In the genomic region with DNA sequence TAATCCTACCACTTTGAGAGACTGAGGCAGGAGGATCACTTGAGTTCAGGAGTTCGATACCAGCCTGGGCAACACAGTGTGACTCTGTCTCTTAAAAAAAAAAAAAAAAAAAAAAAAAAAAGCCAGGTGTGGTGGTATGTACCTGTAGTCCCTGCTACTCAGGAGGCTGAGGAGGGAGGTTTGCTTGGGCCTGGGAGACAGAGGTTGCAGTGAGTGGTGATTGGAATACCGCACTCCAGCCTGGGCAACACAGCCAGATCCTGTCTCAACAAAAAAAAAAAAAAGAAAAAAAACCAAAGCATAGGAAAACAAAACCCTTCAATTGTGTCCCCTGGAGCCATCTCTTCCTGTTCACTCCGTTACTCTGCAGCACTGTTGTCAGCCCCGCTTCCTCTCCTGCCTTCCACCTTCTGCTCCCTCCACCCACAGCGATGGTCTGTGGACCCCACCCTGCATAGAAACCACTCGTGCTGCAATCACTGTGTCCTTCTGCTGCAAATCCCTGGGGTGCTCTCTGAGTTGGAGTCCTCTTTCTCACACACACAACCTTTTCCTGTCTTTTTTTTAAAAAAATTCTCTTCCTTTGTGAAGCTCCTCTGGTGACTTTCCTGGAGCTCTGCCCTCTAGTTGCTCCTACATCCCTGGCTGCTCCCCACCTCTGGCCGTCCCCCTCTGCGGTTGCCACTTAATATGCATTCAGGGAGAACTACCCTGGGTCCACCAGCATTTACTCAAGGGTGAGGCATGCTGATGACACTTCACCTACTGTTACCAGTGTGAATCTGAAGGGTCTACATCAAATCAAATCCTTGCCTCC, we compare ENCODE assay signal across 1 cellular context.
TF ChIP-seq lines count a peak whose summit lies in the region.

No MANE protein-coding gene starts in this region.

TF ChIP-seq in K562, 482 proteins besides CTCF, POLR2A, EP300 and RAD21:
- TF ChIP-seq, protein P1, sequence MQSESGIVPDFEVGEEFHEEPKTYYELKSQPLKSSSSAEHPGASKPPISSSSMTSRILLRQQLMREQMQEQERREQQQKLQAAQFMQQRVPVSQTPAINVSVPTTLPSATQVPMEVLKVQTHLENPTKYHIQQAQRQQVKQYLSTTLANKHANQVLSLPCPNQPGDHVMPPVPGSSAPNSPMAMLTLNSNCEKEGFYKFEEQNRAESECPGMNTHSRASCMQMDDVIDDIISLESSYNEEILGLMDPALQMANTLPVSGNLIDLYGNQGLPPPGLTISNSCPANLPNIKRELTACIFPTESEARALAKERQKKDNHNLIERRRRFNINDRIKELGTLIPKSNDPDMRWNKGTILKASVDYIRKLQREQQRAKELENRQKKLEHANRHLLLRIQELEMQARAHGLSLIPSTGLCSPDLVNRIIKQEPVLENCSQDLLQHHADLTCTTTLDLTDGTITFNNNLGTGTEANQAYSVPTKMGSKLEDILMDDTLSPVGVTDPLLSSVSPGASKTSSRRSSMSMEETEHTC (IDR thresholded peaks at IDR 0.05): no peak
- TF ChIP-seq SRSF7 (optimal IDR thresholded peaks at IDR 0.05; ENCODE audit: low read depth, low read length) (no peak), PRPF4 (IDR thresholded peaks at IDR 0.05; ENCODE audit: insufficient read depth, low read depth, low read length, poor library complexity, severe bottlenecking) (no peak), NFATC3 (IDR thresholded peaks at IDR 0.05) (no peak), RBM25 (IDR thresholded peaks at IDR 0.05; ENCODE audit: low read depth, low read length, severe bottlenecking) (peak; percentile 26), EHMT2 (IDR thresholded peaks at IDR 0.05) (no peak), ZSCAN29 (IDR thresholded peaks at IDR 0.05) (no peak), RERE (CRISPR knock-in tag; IDR thresholded peaks at IDR 0.05; ENCODE audit: borderline replicate concordance) (no peak), BCOR (IDR thresholded peaks at IDR 0.05) (0 out of 2 replicates have a peak, but pooled peaks have one; percentile 14), ZNF384 (IDR thresholded peaks at IDR 0.05; ENCODE audit: low read depth, low read length) (peak; percentile 23; the same call in 1 of the 2 replicates), ZNF121 (CRISPR knock-in tag; conservative IDR thresholded peaks at IDR 0.05) (peak; percentile 90), HES1 (IDR thresholded peaks at IDR 0.05; ENCODE audit: low read depth) (no peak), SNRNP70 (optimal IDR thresholded peaks at IDR 0.05; ENCODE audit: low read depth, low read length) (no peak), HDAC2 (IDR thresholded peaks at IDR 0.05) (no peak), FOSL1 (tag; conservative IDR thresholded peaks at IDR 0.05) (no peak), MECOM (CRISPR knock-in tag; IDR thresholded peaks at IDR 0.05) (no peak), SAP30 (IDR thresholded peaks at IDR 0.05; ENCODE audit: borderline replicate concordance, insufficient read depth, low read depth, low read length, poor library complexity, severe bottlenecking) (no peak), MCM5 (IDR thresholded peaks at IDR 0.05; ENCODE audit: low read depth) (no peak), ZNF311 (CRISPR knock-in tag; IDR thresholded peaks at IDR 0.05) (no peak), KLF10 (CRISPR knock-in tag; IDR thresholded peaks at IDR 0.05) (no peak), CBX5 (IDR thresholded peaks at IDR 0.05; ENCODE audit: borderline replicate concordance, low read depth) (no peak), SMARCA4 (IDR thresholded peaks at IDR 0.05) (no peak), HCFC1 (IDR thresholded peaks at IDR 0.05; ENCODE audit: low read depth, low read length) (no peak), ETS2 (tag; IDR thresholded peaks at IDR 0.05; ENCODE audit: borderline replicate concordance, poor library complexity, severe bottlenecking) (no peak)
- TF ChIP-seq, protein P2, sequence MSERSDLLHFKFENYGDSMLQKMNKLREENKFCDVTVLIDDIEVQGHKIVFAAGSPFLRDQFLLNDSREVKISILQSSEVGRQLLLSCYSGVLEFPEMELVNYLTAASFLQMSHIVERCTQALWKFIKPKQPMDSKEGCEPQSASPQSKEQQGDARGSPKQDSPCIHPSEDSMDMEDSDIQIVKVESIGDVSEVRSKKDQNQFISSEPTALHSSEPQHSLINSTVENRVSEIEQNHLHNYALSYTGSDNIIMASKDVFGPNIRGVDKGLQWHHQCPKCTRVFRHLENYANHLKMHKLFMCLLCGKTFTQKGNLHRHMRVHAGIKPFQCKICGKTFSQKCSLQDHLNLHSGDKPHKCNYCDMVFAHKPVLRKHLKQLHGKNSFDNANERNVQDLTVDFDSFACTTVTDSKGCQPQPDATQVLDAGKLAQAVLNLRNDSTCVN (CRISPR knock-in tag; IDR thresholded peaks at IDR 0.05): no peak
- TF ChIP-seq, protein P3, sequence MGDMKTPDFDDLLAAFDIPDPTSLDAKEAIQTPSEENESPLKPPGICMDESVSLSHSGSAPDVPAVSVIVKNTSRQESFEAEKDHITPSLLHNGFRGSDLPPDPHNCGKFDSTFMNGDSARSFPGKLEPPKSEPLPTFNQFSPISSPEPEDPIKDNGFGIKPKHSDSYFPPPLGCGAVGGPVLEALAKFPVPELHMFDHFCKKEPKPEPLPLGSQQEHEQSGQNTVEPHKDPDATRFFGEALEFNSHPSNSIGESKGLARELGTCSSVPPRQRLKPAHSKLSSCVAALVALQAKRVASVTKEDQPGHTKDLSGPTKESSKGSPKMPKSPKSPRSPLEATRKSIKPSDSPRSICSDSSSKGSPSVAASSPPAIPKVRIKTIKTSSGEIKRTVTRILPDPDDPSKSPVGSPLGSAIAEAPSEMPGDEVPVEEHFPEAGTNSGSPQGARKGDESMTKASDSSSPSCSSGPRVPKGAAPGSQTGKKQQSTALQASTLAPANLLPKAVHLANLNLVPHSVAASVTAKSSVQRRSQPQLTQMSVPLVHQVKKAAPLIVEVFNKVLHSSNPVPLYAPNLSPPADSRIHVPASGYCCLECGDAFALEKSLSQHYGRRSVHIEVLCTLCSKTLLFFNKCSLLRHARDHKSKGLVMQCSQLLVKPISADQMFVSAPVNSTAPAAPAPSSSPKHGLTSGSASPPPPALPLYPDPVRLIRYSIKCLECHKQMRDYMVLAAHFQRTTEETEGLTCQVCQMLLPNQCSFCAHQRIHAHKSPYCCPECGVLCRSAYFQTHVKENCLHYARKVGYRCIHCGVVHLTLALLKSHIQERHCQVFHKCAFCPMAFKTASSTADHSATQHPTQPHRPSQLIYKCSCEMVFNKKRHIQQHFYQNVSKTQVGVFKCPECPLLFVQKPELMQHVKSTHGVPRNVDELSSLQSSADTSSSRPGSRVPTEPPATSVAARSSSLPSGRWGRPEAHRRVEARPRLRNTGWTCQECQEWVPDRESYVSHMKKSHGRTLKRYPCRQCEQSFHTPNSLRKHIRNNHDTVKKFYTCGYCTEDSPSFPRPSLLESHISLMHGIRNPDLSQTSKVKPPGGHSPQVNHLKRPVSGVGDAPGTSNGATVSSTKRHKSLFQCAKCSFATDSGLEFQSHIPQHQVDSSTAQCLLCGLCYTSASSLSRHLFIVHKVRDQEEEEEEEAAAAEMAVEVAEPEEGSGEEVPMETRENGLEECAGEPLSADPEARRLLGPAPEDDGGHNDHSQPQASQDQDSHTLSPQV (IDR thresholded peaks at IDR 0.05): no peak
- TF ChIP-seq, protein P4, sequence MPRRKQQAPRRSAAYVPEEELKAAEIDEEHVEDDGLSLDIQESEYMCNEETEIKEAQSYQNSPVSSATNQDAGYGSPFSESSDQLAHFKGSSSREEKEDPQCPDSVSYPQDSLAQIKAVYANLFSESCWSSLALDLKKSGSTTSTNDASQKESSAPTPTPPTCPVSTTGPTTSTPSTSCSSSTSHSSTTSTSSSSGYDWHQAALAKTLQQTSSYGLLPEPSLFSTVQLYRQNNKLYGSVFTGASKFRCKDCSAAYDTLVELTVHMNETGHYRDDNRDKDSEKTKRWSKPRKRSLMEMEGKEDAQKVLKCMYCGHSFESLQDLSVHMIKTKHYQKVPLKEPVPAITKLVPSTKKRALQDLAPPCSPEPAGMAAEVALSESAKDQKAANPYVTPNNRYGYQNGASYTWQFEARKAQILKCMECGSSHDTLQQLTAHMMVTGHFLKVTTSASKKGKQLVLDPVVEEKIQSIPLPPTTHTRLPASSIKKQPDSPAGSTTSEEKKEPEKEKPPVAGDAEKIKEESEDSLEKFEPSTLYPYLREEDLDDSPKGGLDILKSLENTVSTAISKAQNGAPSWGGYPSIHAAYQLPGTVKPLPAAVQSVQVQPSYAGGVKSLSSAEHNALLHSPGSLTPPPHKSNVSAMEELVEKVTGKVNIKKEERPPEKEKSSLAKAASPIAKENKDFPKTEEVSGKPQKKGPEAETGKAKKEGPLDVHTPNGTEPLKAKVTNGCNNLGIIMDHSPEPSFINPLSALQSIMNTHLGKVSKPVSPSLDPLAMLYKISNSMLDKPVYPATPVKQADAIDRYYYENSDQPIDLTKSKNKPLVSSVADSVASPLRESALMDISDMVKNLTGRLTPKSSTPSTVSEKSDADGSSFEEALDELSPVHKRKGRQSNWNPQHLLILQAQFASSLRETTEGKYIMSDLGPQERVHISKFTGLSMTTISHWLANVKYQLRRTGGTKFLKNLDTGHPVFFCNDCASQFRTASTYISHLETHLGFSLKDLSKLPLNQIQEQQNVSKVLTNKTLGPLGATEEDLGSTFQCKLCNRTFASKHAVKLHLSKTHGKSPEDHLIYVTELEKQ (CRISPR knock-in tag; IDR thresholded peaks at IDR 0.05): no peak
